ENCODE assay signal across 9 cellular contexts in the genomic region with DNA sequence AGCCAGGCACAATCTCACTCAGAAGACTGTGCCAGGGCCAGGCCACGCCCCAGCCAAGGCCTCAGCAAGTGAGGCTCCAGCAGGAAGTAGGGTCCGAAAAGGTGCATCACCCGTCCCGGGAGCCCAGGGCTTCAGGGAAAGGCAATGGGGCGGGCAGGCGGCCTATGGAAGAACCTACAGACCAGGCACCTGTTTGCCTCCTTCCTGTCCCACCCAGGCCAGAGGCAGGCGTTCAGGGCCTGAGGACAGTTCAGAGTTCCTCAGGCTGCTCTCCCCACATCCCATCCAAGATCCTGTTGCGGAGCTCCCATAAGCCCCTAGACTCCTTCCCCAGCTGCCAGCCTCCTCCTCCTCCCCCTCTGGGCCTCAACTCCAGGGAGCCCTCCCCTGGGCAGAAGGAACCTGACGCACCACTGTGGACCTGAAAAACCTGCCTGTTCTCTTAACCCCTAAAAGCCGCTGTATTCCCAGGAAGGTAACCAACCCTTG. TPM values are rescaled to one million over a fixed set of nuclear protein-coding genes. Genes with fewer than 3 reads are reported as not detected.
DNase-seq lines count a peak whose midpoint lies in the region; ATAC-seq, FAIRE-seq and TF ChIP-seq lines count a peak whose summit lies in the region.
"Had no signal": no experiment of that assay in that cellular context is flagged by ENCODE, and none has a peak within 500 bp of the region (broad histone marks: within the 10 kb centered on the region; RNA-seq: fewer than 3 reads in every experiment).

No MANE protein-coding gene starts in this region.

- H3K36me3 ChIP-seq in tibial artery (peaks cover 0 to 3% (median under 1%) of the 10 kb centered on the region in 3 donors), mesendoderm (ENCODE audit: control insufficient read depth, insufficient read depth, low read length) (no peaks in the 10 kb centered on the region)

- CTCF ChIA-PET in A549 (lab: Yijun Ruan, JAX), result interaction anchor here (1.7 to 2.2 kb wide), 2 partner anchors 16 to 34 kb away, joined by 5 to 7 read pairs; no protein-coding TSS in a partner anchor

- H3K79me1 ChIP-seq in mesendoderm (ENCODE audit: low read length), result peaks cover 13% of the 10 kb centered on the region

- peak overlapping the region; percentile 38 to 95; a peak in 5 of 6 replicates for H3K27ac ChIP-seq in A549
- H3K27ac ChIP-seq in tibial artery, result peak overlapping the region; percentile 77 to 78
- H3K27ac ChIP-seq in mesendoderm (ENCODE audit: low read depth, low read length), result no peak overlapping the region

- H2AK5ac ChIP-seq in mesendoderm (ENCODE audit: low read length), result no peak overlapping the region

- no peak for TF ChIP-seq RAD21 in A549 (conservative IDR thresholded peaks at IDR 0.05 in 1 of 2, IDR thresholded peaks at IDR 0.05 in 1 of 2)

- no peak overlapping the region for H4K5ac ChIP-seq in mesendoderm (ENCODE audit: low read length)

- H3K4me1 ChIP-seq in A549, result peaks cover 56% of the 10 kb centered on the region
- H3K4me1 ChIP-seq in tibial artery, result peaks cover 5 to 61% (median 50%) of the 10 kb centered on the region in 4 donors
- H3K4me1 ChIP-seq in mesendoderm (ENCODE audit: control insufficient read depth, low read depth, low read length), result peaks cover 5% of the 10 kb centered on the region

- WGBS in A549 (ENCODE audit: missing lambda C conversion rate), result 52% methylated on average over 10 of the region's 10 CpGs
- WGBS in mesendoderm (ENCODE audit: extremely low coverage, insufficient coverage, low lambda C conversion rate), result no CpG with 5 or more reads among the region's 10 CpGs

- TF ChIP-seq EP300 in A549 (IDR thresholded peaks at IDR 0.05), result no peak

- no peak overlapping the region for H4K8ac ChIP-seq in mesendoderm (ENCODE audit: low read depth, low read length)

- intact Hi-C loops in tibial artery (cut with DNase I; ENCODE audit: low total_unique reads), result no loop called here

- H3K27me3 ChIP-seq in tibial artery, result no peaks in the 10 kb centered on the region
- no peaks in the 10 kb centered on the region for H3K27me3 ChIP-seq in mesendoderm (ENCODE audit: insufficient read depth, low read length, poor library complexity)

- H3K27me3 Mint-ChIP-seq in immature natural killer cell (ENCODE audit: low read depth in 3 of 3), result peaks cover 4 to 12% (median 5%) of the 10 kb centered on the region in 3 donors

- H3K9me3 Mint-ChIP-seq in immature natural killer cell, result no peaks in the 10 kb centered on the region

- no peak overlapping the region for H3K23ac ChIP-seq in mesendoderm (ENCODE audit: low read length)

- ATAC-seq in A549 (peak in 1 of 2 experiments; percentile 32; a peak in 3 of 6 replicates), GM18907 (IDR thresholded peaks at IDR 0.05; ENCODE audit: unreplicated experiment) (peak; percentile 36)

- H3K4me1 Mint-ChIP-seq in immature natural killer cell, result peaks cover 34 to 37% of the 10 kb centered on the region in 2 donors

- H3K56ac ChIP-seq in mesendoderm (ENCODE audit: low read length), result no peak overlapping the region

- peak overlapping the region; percentile 96 for H3K4me3 ChIP-seq in A549
- H3K4me3 ChIP-seq in tibial artery, result peak overlapping the region; percentile 13 to 33
- H3K4me3 ChIP-seq in mesendoderm (ENCODE audit: low read length), result no peak overlapping the region

- TF ChIP-seq POLR2A in A549 (IDR thresholded peaks at IDR 0.05; ENCODE audit: low read length), result no peak

- no peak overlapping the region for H2BK120ac ChIP-seq in mesendoderm (ENCODE audit: low read depth, low read length)

- H2BK5ac ChIP-seq in mesendoderm (ENCODE audit: low read length), result no peak overlapping the region

- H3K27ac Mint-ChIP-seq in immature natural killer cell, result peak overlapping the region in 1 of 6 donors; percentile 40

- peak in 1 of 2 experiments; percentile 49 for DNase-seq in A549 (ENCODE audit: low read depth in 1 of 2, low spot score in 1 of 2)
- peak; percentile 30 for DNase-seq in SK-MEL-5 (ENCODE audit: low read depth, low spot score)
- DNase-seq in immature natural killer cell, result no peak
- DNase-seq in tibial artery, result peak in 1 of 2 donors; percentile 83
- no peak for DNase-seq in NCI-H1417 treated with DMSO at 0.1 percent for 48 hours (lab: John Stamatoyannopoulos, UW)
- no peak for DNase-seq in mesendoderm
- DNase-seq in epidermal melanocyte (ENCODE audit: insufficient read length, low spot score), result no peak

- H3K4me2 ChIP-seq in A549 (peak overlapping the region; percentile 95), mesendoderm (ENCODE audit: low read length) (no peak overlapping the region)

- no peak overlapping the region for H3K18ac ChIP-seq in mesendoderm (ENCODE audit: low read length)

- no peak overlapping the region for H2BK15ac ChIP-seq in mesendoderm (replicated peaks; ENCODE audit: low read depth)

- in situ Hi-C loops in SK-MEL-5 (cut with HindIII; ENCODE audit: low pct_unique_long_range_greater_than_20kb, low sequenced_read_pairs), result no loop called here

- no peaks in the 10 kb centered on the region for H3K9me3 ChIP-seq in A549
- H3K9me3 ChIP-seq in tibial artery, result no peaks in the 10 kb centered on the region

- peaks cover 53% of the 10 kb centered on the region for H3K79me2 ChIP-seq in mesendoderm (ENCODE audit: control insufficient read depth, insufficient read depth, low read length)

- no peak overlapping the region for H3K9ac ChIP-seq in mesendoderm (ENCODE audit: low read length)

- peak overlapping the region in 3 of 5 donors; percentile 55 to 87 (median 86) for H3K4me3 Mint-ChIP-seq in immature natural killer cell

- POLR2A ChIA-PET in A549 (lab: Yijun Ruan, JAX), result no interaction called here

- no peak for FAIRE-seq in A549 (lab: Jason Lieb, UNC)

- TF ChIP-seq CTCF in A549 (IDR thresholded peaks at IDR 0.05) (no peak), tibial artery (IDR thresholded peaks at IDR 0.05) (no peak)

- no peak overlapping the region for H3K4ac ChIP-seq in mesendoderm (ENCODE audit: low read depth, low read length)

- no peaks in the 10 kb centered on the region for H3K36me3 Mint-ChIP-seq in immature natural killer cell

TF ChIP-seq in A549, 52 proteins besides CTCF, POLR2A, EP300 and RAD21 (continues in another document):
- TF ChIP-seq MAZ (IDR thresholded peaks at IDR 0.05; ENCODE audit: borderline replicate concordance, low read depth, low read length) (no peak), FOXS1 (CRISPR knock-in tag; IDR thresholded peaks at IDR 0.05) (no peak), CHD4 (IDR thresholded peaks at IDR 0.05; ENCODE audit: borderline replicate concordance) (no peak), HEYL (CRISPR knock-in tag; IDR thresholded peaks at IDR 0.05) (no peak), EHMT2 (IDR thresholded peaks at IDR 0.05; ENCODE audit: low read depth) (no peak), GATA3 (IDR thresholded peaks at IDR 0.05; ENCODE audit: borderline replicate concordance) (no peak), SMC3 (IDR thresholded peaks at IDR 0.05) (no peak), SREBF2 (IDR thresholded peaks at IDR 0.05) (no peak), BHLHE40 (IDR thresholded peaks at IDR 0.05; ENCODE audit: low read depth, low read length) (no peak), ESRRA (IDR thresholded peaks at IDR 0.05; ENCODE audit: borderline replicate concordance, low read length) (no peak), PHF8 (IDR thresholded peaks at IDR 0.05; ENCODE audit: borderline replicate concordance, low read depth) (no peak), MYC (IDR thresholded peaks at IDR 0.05; ENCODE audit: borderline replicate concordance, low read length) (no peak), TFCP2L1 (CRISPR knock-in tag; IDR thresholded peaks at IDR 0.05) (no peak), RNF2 (IDR thresholded peaks at IDR 0.05; ENCODE audit: borderline replicate concordance, low read depth) (no peak)
- TF ChIP-seq, protein P1, sequence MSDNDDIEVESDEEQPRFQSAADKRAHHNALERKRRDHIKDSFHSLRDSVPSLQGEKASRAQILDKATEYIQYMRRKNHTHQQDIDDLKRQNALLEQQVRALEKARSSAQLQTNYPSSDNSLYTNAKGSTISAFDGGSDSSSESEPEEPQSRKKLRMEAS (IDR thresholded peaks at IDR 0.05), result no peak
- TF ChIP-seq, protein P2, sequence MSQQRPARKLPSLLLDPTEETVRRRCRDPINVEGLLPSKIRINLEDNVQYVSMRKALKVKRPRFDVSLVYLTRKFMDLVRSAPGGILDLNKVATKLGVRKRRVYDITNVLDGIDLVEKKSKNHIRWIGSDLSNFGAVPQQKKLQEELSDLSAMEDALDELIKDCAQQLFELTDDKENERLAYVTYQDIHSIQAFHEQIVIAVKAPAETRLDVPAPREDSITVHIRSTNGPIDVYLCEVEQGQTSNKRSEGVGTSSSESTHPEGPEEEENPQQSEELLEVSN (IDR thresholded peaks at IDR 0.05; ENCODE audit: borderline replicate concordance, low read depth), result no peak

RNA-seq across cellular contexts. Expression of a gene that starts 2.3 kb away (rescaled TPM):
- 23.5 and 23.6 TPM in 2 replicates for polyA plus RNA-seq in A549 (2011; rRNA removed)
- 105 and 145 TPM in 2 replicates for polyA plus RNA-seq in A549 (2012; cell fraction: cytosol; rRNA removed)
- polyA plus RNA-seq in A549 (2012; cell fraction: nucleus; rRNA removed), result 466 and 990 TPM in 2 replicates
- polyA plus RNA-seq in A549 (2017; fragmentation: RNase III; extraction: RNeasy Plus Mini Kit Qiagen cat#74134 plus additional on column Dnase treatment), result 87.8 to 98.8 TPM (median 93.1 TPM) in 3 replicates
- 18.8 and 35.7 TPM in 2 replicates for polyA minus RNA-seq in A549 (2011; rRNA and poly(A)+ RNA removed)
- total RNA-seq in SK-MEL-5 (2014; rRNA removed; shearing (Covaris generic)), result 56.1 and 63.6 TPM in 2 replicates
- polyA plus RNA-seq in SK-MEL-5 (2015; cell fraction: cytosol; rRNA removed), result 145 and 176 TPM in 2 replicates
- polyA plus RNA-seq in SK-MEL-5 (2015; cell fraction: nucleus; rRNA removed), result 582 and 678 TPM in 2 replicates
- polyA plus RNA-seq in immature natural killer cell, result 10 to 100 TPM in 1 of 3 donors, 1 to 10 TPM in 2; 4.6 to 11.6 (median 7.4) TPM
- 51.3 TPM for polyA plus RNA-seq in mesendoderm (2013, experiment 1 of 2)
- polyA plus RNA-seq in mesendoderm (2013, experiment 2 of 2), result 49.9 TPM

RNA-seq across cellular contexts. Expression of a gene that starts 40.2 kb away (rescaled TPM):
- 0.05 and 0.07 TPM in 2 replicates for polyA plus RNA-seq in A549 (2011; rRNA removed)
- polyA plus RNA-seq in A549 (2012; cell fraction: cytosol; rRNA removed), result 0.11 and 0.16 TPM in 2 replicates
- 0.28 and 0.36 TPM in 2 replicates for polyA plus RNA-seq in A549 (2012; cell fraction: nucleus; rRNA removed)
- 0.08 to 0.12 TPM (median 0.10 TPM) in 3 replicates for polyA plus RNA-seq in A549 (2017; fragmentation: RNase III; extraction: RNeasy Plus Mini Kit Qiagen cat#74134 plus additional on column Dnase treatment)
- 0.10 and 0.12 TPM in 2 replicates for polyA minus RNA-seq in A549 (2011; rRNA and poly(A)+ RNA removed)
- 0.29 and 0.58 TPM in 2 replicates for total RNA-seq in SK-MEL-5 (2014; rRNA removed; shearing (Covaris generic))
- polyA plus RNA-seq in SK-MEL-5 (2015; cell fraction: cytosol; rRNA removed), result 1.7 and 2.5 TPM in 2 replicates
- polyA plus RNA-seq in SK-MEL-5 (2015; cell fraction: nucleus; rRNA removed), result 1.4 and 2.7 TPM in 2 replicates
- not detected for polyA plus RNA-seq in immature natural killer cell
- 2.4 TPM for polyA plus RNA-seq in mesendoderm (2013, experiment 1 of 2)
- polyA plus RNA-seq in mesendoderm (2013, experiment 2 of 2), result 2.2 TPM
- total RNA-seq: dermis microvascular lymphatic vessel endothelial cell had no signal
